In genomic region chr3:150222646-150223045, GRCh38 we compare ENCODE assay signal across 14 cellular contexts.
DNase-seq lines count a peak whose midpoint lies in the region; ATAC-seq, FAIRE-seq and TF ChIP-seq lines count a peak whose summit lies in the region.
"Had no signal": no experiment of that assay in that cellular context is flagged by ENCODE, and none has a peak within 500 bp of the region (broad histone marks: within the 10 kb centered on the region; RNA-seq: fewer than 3 reads in every experiment).

No MANE protein-coding gene starts in this region.

- no peak overlapping the region for H2BK15ac ChIP-seq in H1 (ENCODE audit: low read length)

- H3K36me3 Mint-ChIP-seq in activated CD8-positive, alpha-beta T cell treated with anti-CD3 and anti-CD28 coated beads for 36 hours (ENCODE audit: low read depth), result no peaks in the 10 kb centered on the region

- H3F3A ChIP-seq in neural cell (ENCODE audit: insufficient read depth, low read length, poor library complexity, severe bottlenecking), result no peaks in the 10 kb centered on the region

- POLR2A ChIA-PET in H1 (lab: Charles Lee; ENCODE audit: partially characterized antibody), result interaction anchor here (0.6 to 1.3 kb wide), 2 partner anchors 15 to 255 kb away, joined by 3 to 8 read pairs; no protein-coding TSS in a partner anchor
- POLR2A ChIA-PET in activated CD8-positive, alpha-beta T cell treated with anti-CD3 and anti-CD28 coated beads for 36 hours (lab: Charles Lee), result no interaction called here

- peaks cover 36% of the 10 kb centered on the region for H3K27me3 Mint-ChIP-seq in activated CD8-positive, alpha-beta T cell treated with anti-CD3 and anti-CD28 coated beads for 36 hours

- no peak overlapping the region for H2BK5ac ChIP-seq in H1 (ENCODE audit: low read depth, low read length)

- H3K4me1 Mint-ChIP-seq in activated CD8-positive, alpha-beta T cell treated with anti-CD3 and anti-CD28 coated beads for 36 hours (ENCODE audit: low read depth), result peaks cover 2% of the 10 kb centered on the region

- H2BK120ac ChIP-seq in H1 (replicated peaks; ENCODE audit: low read depth, low read length), result no peak overlapping the region

- no peak overlapping the region for H3K23ac ChIP-seq in H1 (ENCODE audit: insufficient read length)

- CTCF ChIA-PET in H1 (lab: Charles Lee; ENCODE audit: partially characterized antibody), result interaction anchor here (0.7 to 2.6 kb wide), 15 partner anchors 10 to 305 kb away, joined by 3 to 18 read pairs (median 4); partner anchors contain the start of gene PFN2
- CTCF ChIA-PET in activated CD8-positive, alpha-beta T cell treated with anti-CD3 and anti-CD28 coated beads for 36 hours (lab: Charles Lee), result interaction anchor here (1.0 to 2.3 kb wide), 3 partner anchors 12 to 256 kb away, joined by 3 to 7 read pairs (median 3); no protein-coding TSS in a partner anchor

- H3K4me3 ChIP-seq in H1 (ENCODE audit: extremely low read depth in 1 of 4, insufficient read depth in 2 of 4, low read depth in 3 of 4, low read length in 4 of 4), result no peak overlapping the region
- H3K4me3 ChIP-seq in neural cell (ENCODE audit: low read length), result no peak overlapping the region

- H2AK5ac ChIP-seq in H1 (ENCODE audit: low read depth, low read length), result no peak overlapping the region

- no peak overlapping the region for H3K14ac ChIP-seq in H1 (ENCODE audit: insufficient read length)

- H3K9ac ChIP-seq in H1 (replicated peaks in 1 of 4; ENCODE audit: extremely low read depth in 1 of 4, low read depth in 3 of 4, low read length in 3 of 4) (no peak overlapping the region), neural cell (ENCODE audit: low read length) (no peak overlapping the region)

- DNase-seq in NCI-H510A treated with DMSO at 0.1 percent for 48 hours (lab: John Stamatoyannopoulos, UW), result peak; percentile 44
- no peak for DNase-seq in NCI-H510A (lab: John Stamatoyannopoulos, UW)
- peak; percentile 62 for DNase-seq in NCI-H146 treated with DMSO at 0.1 percent for 48 hours (lab: John Stamatoyannopoulos, UW; ENCODE audit: unreplicated experiment)
- DNase-seq in H1 (ENCODE audit: low read depth in 1 of 2, low spot score in 2 of 2), result no peak
- no peak for DNase-seq in SK-N-DZ (ENCODE audit: low spot score)
- no peak for DNase-seq in activated CD8-positive, alpha-beta T cell treated with anti-CD3 and anti-CD28 coated beads for 36 hours
- DNase-seq: C1 segment of cervical spinal cord, GOT3, HFFc6, NCI-H1105 treated with DMSO at 0.1 percent for 48 hours, NCI-H2029 had no signal

- H3K4me3 Mint-ChIP-seq in activated CD8-positive, alpha-beta T cell treated with anti-CD3 and anti-CD28 coated beads for 36 hours, result no peak overlapping the region
- H3K4me3 Mint-ChIP-seq: HFFc6 had no signal

- no peak overlapping the region for H3K27ac Mint-ChIP-seq in activated CD8-positive, alpha-beta T cell treated with anti-CD3 and anti-CD28 coated beads for 36 hours
- H3K27ac Mint-ChIP-seq: HFFc6 had no signal

- TF ChIP-seq EP300 in H1 (IDR thresholded peaks at IDR 0.05; ENCODE audit: borderline replicate concordance in 1 of 2, low read depth in 2 of 2, low read length in 2 of 2), result no peak
- no peak for TF ChIP-seq EP300 in neural cell (conservative IDR thresholded peaks at IDR 0.05; ENCODE audit: poor library complexity, severe bottlenecking)

- H3K9me3 ChIP-seq in H1 (ENCODE audit: insufficient read depth in 2 of 2, low read depth in 1 of 2, low read length in 1 of 2) (peaks cover 3 to 6% of the 10 kb centered on the region in 2 experiments; a peak in 3 of 4 replicates), neural cell (ENCODE audit: low read length) (no peaks in the 10 kb centered on the region)

- H3K56ac ChIP-seq in H1 (replicated peaks; ENCODE audit: insufficient read length, low read depth, low read length), result no peak overlapping the region

- H3K27ac ChIP-seq in H1 (ENCODE audit: low read depth, low read length) (no peak overlapping the region), neural cell (ENCODE audit: low read length) (peak overlapping the region; percentile 34)

- H3K9me2 ChIP-seq in neural cell (ENCODE audit: insufficient read depth, low read length), result no peaks in the 10 kb centered on the region

- TF ChIP-seq CTCF in H1 (IDR thresholded peaks at IDR 0.05; ENCODE audit: control extremely low read depth in 1 of 3, insufficient read depth in 1 of 3, low read depth in 1 of 3, low read length in 3 of 3), result no peak
- TF ChIP-seq CTCF in neural cell (IDR thresholded peaks at IDR 0.05; ENCODE audit: poor library complexity, severe bottlenecking), result no peak
- no peak for TF ChIP-seq CTCF in activated CD8-positive, alpha-beta T cell treated with anti-CD3 and anti-CD28 coated beads for 36 hours (IDR thresholded peaks at IDR 0.05)

- H4K20me1 ChIP-seq in H1 (replicated peaks in 1 of 2; ENCODE audit: control insufficient read depth in 1 of 2, insufficient read depth in 2 of 2, low read length in 2 of 2), result peaks cover 0 to 4% of the 10 kb centered on the region in 2 experiments
- no peaks in the 10 kb centered on the region for H4K20me1 ChIP-seq in neural cell (ENCODE audit: insufficient read depth)

- H3K18ac ChIP-seq in H1 (ENCODE audit: extremely low read depth, low read length), result no peak overlapping the region

- no peaks in the 10 kb centered on the region for H3K9me3 Mint-ChIP-seq in activated CD8-positive, alpha-beta T cell treated with anti-CD3 and anti-CD28 coated beads for 36 hours

- no peaks in the 10 kb centered on the region for H3K79me1 ChIP-seq in H1 (ENCODE audit: low read depth, low read length)

- H2AFZ ChIP-seq in H1 (ENCODE audit: low read length) (0 out of 2 replicates have a peak overlapping the region, but pooled peaks have one; percentile 6), neural cell (ENCODE audit: low read depth, low read length) (no peak overlapping the region)

- H2BK12ac ChIP-seq in H1 (ENCODE audit: low read depth, low read length), result no peak overlapping the region

- no peak overlapping the region for H4K8ac ChIP-seq in H1 (ENCODE audit: extremely low read depth, insufficient read depth, low read length)

- no peak overlapping the region for H4K91ac ChIP-seq in H1 (replicated peaks; ENCODE audit: insufficient read length, low read length)

- no peak for TF ChIP-seq POLR2A in H1 (IDR thresholded peaks at IDR 0.05; ENCODE audit: control extremely low read depth in 1 of 2, low read depth in 2 of 2, low read length in 2 of 2)

- intact Hi-C loops in activated CD8-positive, alpha-beta T cell treated with anti-CD3 and anti-CD28 coated beads for 36 hours (cut with micrococcal nuclease), result no loop called here

- 77% methylated on average over 7 of the region's 7 CpGs; no CpG with 5 or more reads in 1 of the 2 experiments for WGBS in H1 (ENCODE audit: extremely low coverage in 1 of 2, insufficient coverage in 1 of 2, insufficient read length in 1 of 2, insufficient replicate concordance in 2 of 2, low coverage in 1 of 2, low lambda C conversion rate in 2 of 2, missing lambda C conversion rate in 1 of 2), 2 experiments

- peak; percentile 52 for FAIRE-seq in H1 (lab: Jason Lieb, UNC)
- FAIRE-seq: A204.1 had no signal

- no peak overlapping the region for H3K4ac ChIP-seq in H1 (replicated peaks; ENCODE audit: insufficient read length, low read depth, low read length)

- H3K4me2 ChIP-seq in H1 (ENCODE audit: insufficient read depth in 1 of 2, low read depth in 2 of 2, low read length in 2 of 2), result peak overlapping the region; percentile 57 to 65; a peak in 1 of 4 replicates
- H3K4me2 ChIP-seq in neural cell (ENCODE audit: low read length), result no peak overlapping the region

- ATAC-seq in HG03039 (IDR thresholded peaks at IDR 0.05; ENCODE audit: unreplicated experiment), result no peak
- ATAC-seq in activated CD8-positive, alpha-beta T cell treated with anti-CD3 and anti-CD28 coated beads for 36 hours, result no peak

- H3K4me1 ChIP-seq in H1 (replicated peaks in 1 of 4; ENCODE audit: control insufficient read depth in 3 of 4, insufficient read depth in 4 of 4, low read length in 3 of 4), result peaks cover 4 to 12% (median 6%) of the 10 kb centered on the region in 4 experiments; a peak in 6 of 7 replicates

- peaks cover 6% of the 10 kb centered on the region; the same call in 1 of the 2 replicates for H3K23me2 ChIP-seq in H1 (ENCODE audit: low read depth, low read length)

- TF ChIP-seq RAD21 in H1 (IDR thresholded peaks at IDR 0.05 in 1 of 2, conservative IDR thresholded peaks at IDR 0.05 in 1 of 2; ENCODE audit: low read depth in 2 of 2, low read length in 2 of 2) (no peak), neural cell (conservative IDR thresholded peaks at IDR 0.05) (no peak)

- no peaks in the 10 kb centered on the region for H3K36me3 ChIP-seq in H1 (ENCODE audit: control insufficient read depth in 2 of 4, insufficient read depth in 4 of 4, low read length in 3 of 4)
- no peaks in the 10 kb centered on the region for H3K36me3 ChIP-seq in neural cell (ENCODE audit: insufficient read depth, low read length)

- H3K27me3 ChIP-seq in H1 (replicated peaks in 1 of 4; ENCODE audit: control insufficient read depth in 3 of 4, extremely low read depth in 1 of 4, insufficient read depth in 3 of 4, low read length in 3 of 4) (peaks cover 0 to 7% (median 2%) of the 10 kb centered on the region in 4 experiments; a peak in 5 of 7 replicates), neural cell (ENCODE audit: insufficient read depth, low read depth, low read length) (no peaks in the 10 kb centered on the region)

- H2BK20ac ChIP-seq in H1 (ENCODE audit: low read length), result no peak overlapping the region

- H3K79me2 ChIP-seq in H1 (ENCODE audit: control insufficient read depth in 1 of 2, insufficient read depth in 2 of 2, low read length in 2 of 2) (no peaks in the 10 kb centered on the region), neural cell (replicated peaks; ENCODE audit: insufficient read depth, low read length) (no peaks in the 10 kb centered on the region)

- no peak overlapping the region for H4K5ac ChIP-seq in H1 (ENCODE audit: insufficient read length, low read depth, low read length)

TF ChIP-seq in H1, 55 proteins besides CTCF, POLR2A, EP300 and RAD21 (continues in another document):
- TF ChIP-seq JUND (IDR thresholded peaks at IDR 0.05; ENCODE audit: low read length), result no peak

TF ChIP-seq in neural cell, 6 proteins besides CTCF, POLR2A, EP300 and RAD21:
- TF ChIP-seq SMC3 (conservative IDR thresholded peaks at IDR 0.05; ENCODE audit: poor library complexity) (no peak), MXI1 (conservative IDR thresholded peaks at IDR 0.05; ENCODE audit: poor library complexity, severe bottlenecking) (no peak), POLR2AphosphoS5 (IDR thresholded peaks at IDR 0.05) (no peak), EZH2 (IDR thresholded peaks at IDR 0.05; ENCODE audit: borderline replicate concordance, insufficient read depth, low read length, poor library complexity, severe bottlenecking) (no peak), TAF1 (IDR thresholded peaks at IDR 0.05; ENCODE audit: low read depth) (no peak)

Comparison
In these comparisons a context has a peak if more than half of its experiments do, and no peak if none do; other contexts are left out.
1. DNase-seq: peak in NCI-H510A treated with DMSO at 0.1 percent for 48 hours (single experiment) and NCI-H146 treated with DMSO at 0.1 percent for 48 hours (single experiment); none in NCI-H510A (single experiment), H1 (0 of 2), SK-N-DZ (single experiment) and activated CD8-positive, alpha-beta T cell treated with anti-CD3 and anti-CD28 coated beads for 36 hours (single experiment).